27 cellular contexts compared by ENCODE assay signal in the genomic region with DNA sequence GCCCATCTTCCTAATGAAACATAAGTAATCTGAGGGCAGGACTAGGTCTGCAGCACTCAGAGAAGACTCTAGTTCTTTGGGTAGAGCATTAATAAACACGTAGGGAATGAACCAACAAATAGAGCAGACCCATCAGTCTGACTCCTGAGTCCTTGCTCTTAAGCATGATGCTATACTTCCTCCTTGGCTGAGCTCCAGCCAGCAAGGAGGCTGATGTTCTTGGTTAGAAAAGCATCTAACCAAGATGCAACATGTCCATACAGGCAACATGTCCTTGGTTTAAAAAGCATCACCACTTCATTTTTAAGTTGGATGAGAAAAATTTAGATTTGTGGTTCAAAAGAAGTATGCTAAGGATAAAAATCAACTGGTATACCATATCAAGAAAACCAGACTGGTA. TPM values are rescaled to one million over a fixed set of nuclear protein-coding genes. Genes with fewer than 3 reads are reported as not detected.
DNase-seq lines count a peak whose midpoint lies in the region; ATAC-seq, FAIRE-seq and TF ChIP-seq lines count a peak whose summit lies in the region.
"Had no signal": no experiment of that assay in that cellular context is flagged by ENCODE, and none has a peak within 500 bp of the region (broad histone marks: within the 10 kb centered on the region; RNA-seq: fewer than 3 reads in every experiment).

No MANE protein-coding gene starts in this region.

- H3K9ac ChIP-seq in IMR-90 (ENCODE audit: low read depth, low read length) = no peak overlapping the region
- H3K9ac ChIP-seq in kidney (ENCODE audit: low read length in 2 of 2) = no peak overlapping the region

- H4K91ac ChIP-seq in IMR-90 (ENCODE audit: insufficient read depth, low read depth, low read length) = no peak overlapping the region

- no peaks in the 10 kb centered on the region for H4K20me1 ChIP-seq in IMR-90 (ENCODE audit: insufficient read depth, low read length)

- no peak overlapping the region for H2AFZ ChIP-seq in IMR-90 (replicated peaks; ENCODE audit: low read length, poor library complexity)
- H2AFZ ChIP-seq: hepatocyte had no signal

- no peak overlapping the region for H2AK9ac ChIP-seq in IMR-90 (replicated peaks; ENCODE audit: low read depth, low read length, poor library complexity)

- CTCF ChIA-PET in IMR-90 (lab: Yijun Ruan, JAX) = no interaction called here

- H2BK15ac ChIP-seq in IMR-90 (ENCODE audit: low read depth, low read length) = no peak overlapping the region

- no peak for TF ChIP-seq CTCF in AG10803 (conservative IDR thresholded peaks at IDR 0.05; ENCODE audit: low read length)
- no peak for TF ChIP-seq CTCF in IMR-90 (conservative IDR thresholded peaks at IDR 0.05; ENCODE audit: low read depth, low read length)
- no peak for TF ChIP-seq CTCF in astrocyte of the spinal cord (IDR thresholded peaks at IDR 0.05; ENCODE audit: low read depth, low read length)
- TF ChIP-seq CTCF in fibroblast of pulmonary artery (IDR thresholded peaks at IDR 0.05; ENCODE audit: low read length, missing control alignments) = no peak
- no peak for TF ChIP-seq CTCF in kidney (IDR thresholded peaks at IDR 0.05; ENCODE audit: borderline replicate concordance, extremely low read depth, insufficient read depth)

- no peak overlapping the region for H3K14ac ChIP-seq in IMR-90 (replicated peaks; ENCODE audit: low read depth, low read length)

- H3K56ac ChIP-seq in IMR-90 (ENCODE audit: extremely low read depth, insufficient read depth, low read length) = no peak overlapping the region

- H4K5ac ChIP-seq in IMR-90 (ENCODE audit: low read depth, low read length) = no peak overlapping the region

- H3K27me3 ChIP-seq in IMR-90 (ENCODE audit: control insufficient read depth, insufficient read depth, low read length) = peaks cover 1% of the 10 kb centered on the region; the same call in 1 of the 2 replicates
- H3K27me3 ChIP-seq: BE2C, hepatocyte, SJCRH30, suprapubic skin had no signal

- no peak overlapping the region for H3K4ac ChIP-seq in IMR-90 (ENCODE audit: low read depth, low read length)

- TF ChIP-seq POLR2A in IMR-90 (IDR thresholded peaks at IDR 0.05; ENCODE audit: low read depth, low read length) = no peak

- no peaks in the 10 kb centered on the region for H3K4me1 ChIP-seq in IMR-90 (ENCODE audit: control insufficient read depth, insufficient read depth, low read length)
- no peaks in the 10 kb centered on the region for H3K4me1 ChIP-seq in kidney (ENCODE audit: control insufficient read depth in 1 of 2, insufficient read depth in 1 of 2, low read depth in 1 of 2, low read length in 2 of 2)
- H3K4me1 ChIP-seq: SJCRH30, suprapubic skin had no signal

- no TSS peak for BruUV-seq in IMR-90 (replicated peaks; lab: Mats Ljungman, UMichigan)

- dilution Hi-C loops in IMR-90 (cut with HindIII; ENCODE audit: low sequenced_read_pairs, unreplicated experiment) = no loop called here

- no peak overlapping the region for H2BK120ac ChIP-seq in IMR-90 (ENCODE audit: low read depth, low read length)

- no peak overlapping the region for H4K8ac ChIP-seq in IMR-90 (ENCODE audit: low read depth in 2 of 2, low read length in 2 of 2)

- H3K9me3 ChIP-seq in IMR-90 (ENCODE audit: control insufficient read depth, insufficient read depth, low read length) (no peaks in the 10 kb centered on the region), kidney (ENCODE audit: control insufficient read depth in 1 of 2, low read length in 2 of 2) (no peaks in the 10 kb centered on the region)
- H3K9me3 ChIP-seq: BE2C, SJCRH30, suprapubic skin had no signal

- in situ Hi-C loops in IMR-90 (cut with MboI; ENCODE audit: low sequenced_read_pairs) = no loop called here
- in situ Hi-C loops in astrocyte of the spinal cord (cut with HindIII; ENCODE audit: low sequenced_read_pairs) = no loop called here

- no peaks in the 10 kb centered on the region for H3K79me1 ChIP-seq in IMR-90 (ENCODE audit: low read depth in 1 of 2, low read length in 2 of 2)

- no peak overlapping the region for H2BK5ac ChIP-seq in IMR-90 (ENCODE audit: low read depth, low read length, poor library complexity, severe bottlenecking)

- no peak overlapping the region for H3K4me3 ChIP-seq in AG10803 (ENCODE audit: low read length)
- no peak overlapping the region for H3K4me3 ChIP-seq in IMR-90 (ENCODE audit: insufficient read depth, low read depth, low read length)
- H3K4me3 ChIP-seq in astrocyte of the spinal cord (ENCODE audit: low read depth, low read length) = no peak overlapping the region
- H3K4me3 ChIP-seq in fibroblast of pulmonary artery (replicated peaks; ENCODE audit: low read depth, low read length) = no peak overlapping the region
- H3K4me3 ChIP-seq in kidney (ENCODE audit: low read length in 2 of 2) = no peak overlapping the region
- H3K4me3 ChIP-seq: hepatocyte, SJCRH30, smooth muscle cell, suprapubic skin had no signal

- H3K9me1 ChIP-seq in IMR-90 (ENCODE audit: insufficient read depth, low read length) = no peaks in the 10 kb centered on the region

- H2AK5ac ChIP-seq in IMR-90 (ENCODE audit: low read depth, low read length) = no peak overlapping the region

- DNase-seq in AG10803 (ENCODE audit: low read depth) (peak; percentile 7), IMR-90 (peak; percentile 18), astrocyte of the spinal cord (ENCODE audit: low read depth, low spot score) (peak; percentile 22), fibroblast of pulmonary artery (ENCODE audit: low read depth) (peak; percentile 24), Right ventricle myocardium inferior (ENCODE audit: missing footprints) (no peak), kidney (no peak), NCI-H146 treated with DMSO at 0.1 percent for 48 hours (lab: John Stamatoyannopoulos, UW; ENCODE audit: unreplicated experiment) (no peak)
- DNase-seq: activated CD4-positive, alpha-beta T cell treated with anti-CD3 and anti-CD28 coated beads, Interleukin-2, amount 10 ng/mL, durations not matched to agents 7 days and 5 days; activated naive CD4-positive, alpha-beta T cell treated with Interleukin-2 at 50 U/mL for 16 hours; activated T-cell treated with anti-CD3 and anti-CD28 coated beads, Interleukin-2, amount 50 U/mL, for 72 hours; amniotic stem cell; BE2C; foreskin melanocyte; left ventricle myocardium superior; natural killer cell; NCI-H524; NK-92 treated with Interleukin-12 subunit alpha and Interleukin-12 subunit beta, amount 100 ng/mL, for 24 hours; SJCRH30; T-helper 1 cell had no signal

- no peak overlapping the region for H3K27ac ChIP-seq in IMR-90 (ENCODE audit: insufficient read depth, low read length)
- no peak overlapping the region for H3K27ac ChIP-seq in kidney (ENCODE audit: low read depth in 2 of 2, low read length in 2 of 2)
- H3K27ac ChIP-seq: hepatocyte, HL-60, SJCRH30, suprapubic skin had no signal

- FAIRE-seq in kidney (lab: Jason Lieb, UNC) = no peak
- FAIRE-seq: endometrium had no signal

- no CpG with 5 or more reads among the region's 1 CpG for WGBS in IMR-90 (ENCODE audit: extremely low coverage in 2 of 2, insufficient read length in 1 of 2), 2 experiments

- H3K18ac ChIP-seq in IMR-90 (ENCODE audit: low read depth, low read length) = no peak overlapping the region

- no peak for ATAC-seq in IMR-90 (ENCODE audit: low read depth)
- no peak for ATAC-seq in Right ventricle myocardium inferior
- ATAC-seq in GM18511 (IDR thresholded peaks at IDR 0.05; ENCODE audit: unreplicated experiment) = no peak
- ATAC-seq: activated T-cell treated with anti-CD3 and anti-CD28 coated beads, Interleukin-2, amount 50 U/mL, for 72 hours; left ventricle myocardium superior; natural killer cell; Panc1 had no signal

- no peak overlapping the region for H2BK20ac ChIP-seq in IMR-90 (ENCODE audit: low read depth, low read length)

- no peak for TF ChIP-seq RAD21 in IMR-90 (IDR thresholded peaks at IDR 0.05; ENCODE audit: low read length)

- POLR2A ChIA-PET in IMR-90 (lab: Charles Lee; ENCODE audit: unreplicated experiment) = no interaction called here

- H3K4me2 ChIP-seq in IMR-90 (ENCODE audit: low read depth, low read length) = no peak overlapping the region
- H3K4me2 ChIP-seq: hepatocyte, smooth muscle cell had no signal

- H3K36me3 ChIP-seq in IMR-90 (ENCODE audit: control insufficient read depth, insufficient read depth, low read length) = no peaks in the 10 kb centered on the region
- H3K36me3 ChIP-seq in kidney (ENCODE audit: control insufficient read depth in 1 of 2, insufficient read depth in 2 of 2, low read length in 2 of 2) = no peaks in the 10 kb centered on the region
- H3K36me3 ChIP-seq: BE2C, SJCRH30, suprapubic skin had no signal

- intact Hi-C loops in IMR-90 (cut with micrococcal nuclease) (no loop called here), Right ventricle myocardium inferior (cut with DNase I) (no loop called here), kidney (cut with DNase I) (no loop called here)

- H3K23ac ChIP-seq in IMR-90 (ENCODE audit: low read depth, low read length) = no peak overlapping the region

TF ChIP-seq in IMR-90, 13 proteins besides CTCF, POLR2A, EP300 and RAD21:
- TF ChIP-seq FOS (IDR thresholded peaks at IDR 0.05; ENCODE audit: low read depth, low read length) (no peak), MAZ (IDR thresholded peaks at IDR 0.05; ENCODE audit: borderline replicate concordance, low read depth, low read length) (no peak), SMC3 (IDR thresholded peaks at IDR 0.05; ENCODE audit: low read depth, low read length) (no peak), RFX5 (IDR thresholded peaks at IDR 0.05; ENCODE audit: low read depth, low read length) (no peak), CEBPB (IDR thresholded peaks at IDR 0.05; ENCODE audit: low read depth, low read length) (no peak), MXI1 (IDR thresholded peaks at IDR 0.05; ENCODE audit: borderline replicate concordance, low read depth, low read length) (no peak)
- TF ChIP-seq, protein P1, sequence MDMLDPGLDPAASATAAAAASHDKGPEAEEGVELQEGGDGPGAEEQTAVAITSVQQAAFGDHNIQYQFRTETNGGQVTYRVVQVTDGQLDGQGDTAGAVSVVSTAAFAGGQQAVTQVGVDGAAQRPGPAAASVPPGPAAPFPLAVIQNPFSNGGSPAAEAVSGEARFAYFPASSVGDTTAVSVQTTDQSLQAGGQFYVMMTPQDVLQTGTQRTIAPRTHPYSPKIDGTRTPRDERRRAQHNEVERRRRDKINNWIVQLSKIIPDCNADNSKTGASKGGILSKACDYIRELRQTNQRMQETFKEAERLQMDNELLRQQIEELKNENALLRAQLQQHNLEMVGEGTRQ (IDR thresholded peaks at IDR 0.05; ENCODE audit: low read depth, low read length) = no peak

RNA-seq across cellular contexts. Expression of a gene that starts 8.5 kb away (rescaled TPM):
- total RNA-seq in IMR-90 (2012; rRNA removed) (0.28 and 0.36 TPM in 2 replicates), Right ventricle myocardium inferior (0.19 TPM), kidney (0.44 TPM)
- polyA plus RNA-seq in IMR-90 (2012; rRNA removed) (0.09 and 0.10 TPM in 2 replicates), kidney (ENCODE audit: insufficient read depth, low read depth, low replicate concordance) (not detected)
- 0.03 TPM in 1 of 2 replicates, not detected in the other for polyA plus RNA-seq in IMR-90 (2012; cell fraction: cytosol; rRNA removed)
- polyA plus RNA-seq in IMR-90 (2012; cell fraction: nucleus; rRNA removed; ENCODE audit: low replicate concordance) = 0.07 and 0.14 TPM in 2 replicates
- total RNA-seq: omental fat pad had no signal
- polyA plus RNA-seq: smooth muscle cell had no signal

Comparison
In these comparisons a context has a peak if more than half of its experiments do, and no peak if none do; other contexts are left out.
1. DNase-seq: peak in AG10803 (single experiment), IMR-90 (single experiment), astrocyte of the spinal cord (single experiment) and fibroblast of pulmonary artery (single experiment); none in Right ventricle myocardium inferior (single experiment), kidney (single experiment) and NCI-H146 treated with DMSO at 0.1 percent for 48 hours (single experiment).